In genomic region chr9:37747271-37747753, GRCh38 we compare ENCODE assay signal across 8 cellular contexts. TPM values are rescaled to one million over a fixed set of nuclear protein-coding genes. Genes with fewer than 3 reads are reported as not detected.
DNase-seq lines count a peak whose midpoint lies in the region; TF ChIP-seq lines count a peak whose summit lies in the region.

No MANE protein-coding gene starts in this region.

- no peak overlapping the region for H2AFZ ChIP-seq in OCI-LY7 (ENCODE audit: low read length)

- H3K36me3 ChIP-seq in A673 (ENCODE audit: insufficient read depth, low read length, poor library complexity, severe bottlenecking) (no peaks in the 10 kb centered on the region), OCI-LY7 (ENCODE audit: insufficient read depth, low read length) (no peaks in the 10 kb centered on the region)

- H3K4me1 ChIP-seq in A673 (ENCODE audit: insufficient read depth, low read length, poor library complexity, severe bottlenecking) (no peaks in the 10 kb centered on the region), OCI-LY7 (ENCODE audit: insufficient read depth, low read length, poor library complexity, severe bottlenecking) (no peaks in the 10 kb centered on the region)

- DNase-seq in A673 (ENCODE audit: low spot score), result peak; percentile 74
- DNase-seq in GM13976 (ENCODE audit: low spot score), result peak; percentile 87
- peak; percentile 76 for DNase-seq in HPDE6-E6E7 (ENCODE audit: extremely low spot score)
- peak; percentile 75 for DNase-seq in OCI-LY7 (ENCODE audit: low spot score)
- DNase-seq in activated T-helper 1 cell treated with Interleukin-2 at 50 U/mL for 16 hours (ENCODE audit: low read depth), result peak; percentile 11
- peak; percentile 62 to 86 for DNase-seq in foreskin fibroblast
- DNase-seq in nucleus accumbens (lab: John Stamatoyannopoulos, UW), result peak in 39 of 56 donors; percentile 2 to 73 (median 23)
- DNase-seq in ureter (ENCODE audit: low spot score), result peak; percentile 67

- H3K27ac ChIP-seq in A673 (ENCODE audit: low read depth, low read length, poor library complexity, severe bottlenecking) (no peak overlapping the region), OCI-LY7 (ENCODE audit: low read depth, low read length, poor library complexity, severe bottlenecking) (no peak overlapping the region)

- H3K79me2 ChIP-seq in OCI-LY7 (ENCODE audit: insufficient read depth, low read depth, low read length), result no peaks in the 10 kb centered on the region

- no peak overlapping the region for H3K4me2 ChIP-seq in OCI-LY7 (ENCODE audit: low read length)

- no peaks in the 10 kb centered on the region for H3K27me3 ChIP-seq in A673 (replicated peaks; ENCODE audit: insufficient read depth, low read depth, low read length, poor library complexity)

- no TSS peak for BruUV-seq in A673 (replicated peaks; lab: Mats Ljungman, UMichigan)
- no TSS peak for BruUV-seq in OCI-LY7 (replicated peaks; lab: Mats Ljungman, UMichigan)

- POLR2A ChIA-PET in A673 (lab: Charles Lee; ENCODE audit: low non-redundant PET) (no interaction called here), OCI-LY7 (lab: Charles Lee) (no interaction called here)

- H3K4me3 ChIP-seq in A673 (ENCODE audit: low read depth, low read length, poor library complexity, severe bottlenecking) (no peak overlapping the region), OCI-LY7 (ENCODE audit: low read depth, low read length, poor library complexity, severe bottlenecking) (no peak overlapping the region), foreskin fibroblast (ENCODE audit: low read depth in 1 of 2, low read length in 2 of 2) (no peak overlapping the region)

- H3K9me3 ChIP-seq in A673 (ENCODE audit: low read depth, low read length, poor library complexity, severe bottlenecking) (no peaks in the 10 kb centered on the region), OCI-LY7 (ENCODE audit: low read length) (no peaks in the 10 kb centered on the region)

- CTCF ChIA-PET in A673 (lab: Charles Lee) (interaction anchor here (0.5 kb wide), 1 partner anchor 326 kb away, joined by 5 read pairs; no protein-coding TSS in a partner anchor), OCI-LY7 (lab: Charles Lee; ENCODE audit: unreplicated experiment) (no interaction called here)

- TF ChIP-seq CTCF in A673 (conservative IDR thresholded peaks at IDR 0.05; ENCODE audit: low read depth, low read length) (peak; percentile 94), GM13976 (IDR thresholded peaks at IDR 0.05; ENCODE audit: borderline replicate concordance, control extremely low read depth, extremely low read depth, insufficient read depth, missing control alignments) (peak; percentile 85), OCI-LY7 (conservative IDR thresholded peaks at IDR 0.05; ENCODE audit: low read length) (peak; percentile 99), foreskin fibroblast (IDR thresholded peaks at IDR 0.05; ENCODE audit: low read depth, low read length) (peak; percentile 96)

- in situ Hi-C loops in GM13976 (cut with MboI; ENCODE audit: low sequenced_read_pairs, unreplicated experiment), result loop anchor here (25.0 kb wide), 1 partner anchor 615 kb away; no protein-coding TSS in a partner anchor

- no peaks in the 10 kb centered on the region for H4K20me1 ChIP-seq in OCI-LY7 (ENCODE audit: insufficient read depth, low read length)

- no peaks in the 10 kb centered on the region for H3K9me2 ChIP-seq in OCI-LY7 (ENCODE audit: insufficient read depth, low read length)

- intact Hi-C loops in A673 (cut with micrococcal nuclease; ENCODE audit: unreplicated experiment), result loop anchor here (5.0 to 10.0 kb wide), 3 partner anchors 263 to 615 kb away; partner anchors contain the start of gene POLR1E
- intact Hi-C loops in OCI-LY7 (cut with micrococcal nuclease; ENCODE audit: unreplicated experiment), result loop anchor here (1.0 to 10.0 kb wide), 3 partner anchors 156 to 337 kb away; no protein-coding TSS in a partner anchor

RNA-seq across cellular contexts. Expression of gene TRMT10B, which starts 6.3 kb away (rescaled TPM):
- total RNA-seq in A673 (2021), result 7.8 and 8.0 TPM in 2 replicates
- not detected in 2 replicates for total RNA-seq in OCI-LY7 (2014; rRNA removed; shearing (Covaris generic))
- 2.8 and 3.0 TPM in 2 replicates for total RNA-seq in OCI-LY7 (2022)
- total RNA-seq in ureter, result 18.0 TPM

RNA-seq across cellular contexts. Expression of gene EXOSC3, which starts 37.6 kb away (rescaled TPM):
- total RNA-seq in A673 (2021) (71.9 and 89.6 TPM in 2 replicates), OCI-LY7 (2022) (91.8 and 103 TPM in 2 replicates), ureter (27.2 TPM)
- total RNA-seq in OCI-LY7 (2014; rRNA removed; shearing (Covaris generic)), result 82.6 and 111 TPM in 2 replicates

RNA-seq across cellular contexts. Expression of gene DCAF10, which starts 53.3 kb away (rescaled TPM):
- total RNA-seq in A673 (2021) (24.0 and 29.9 TPM in 2 replicates), OCI-LY7 (2022) (20.8 and 24.9 TPM in 2 replicates), ureter (33.0 TPM)
- total RNA-seq in OCI-LY7 (2014; rRNA removed; shearing (Covaris generic)), result 10.9 and 12.8 TPM in 2 replicates

Comparison
In these comparisons a context has a peak if more than half of its experiments do, and no peak if none do; other contexts are left out.
1. DNase-seq: peak in every context shown above with its lines; median percentile 87 in GM13976; 76 in HPDE6-E6E7; 75 in OCI-LY7; 74 in A673; 74 in foreskin fibroblast; 67 in ureter; 23 in nucleus accumbens; 11 in activated T-helper 1 cell treated with Interleukin-2 at 50 U/mL for 16 hours.